ENCODE assay signal across 17 cellular contexts in genomic region chr5:135013445-135013844, GRCh38. TPM values are rescaled to one million over a fixed set of nuclear protein-coding genes. Genes with fewer than 3 reads are reported as not detected.
"Had no signal": no experiment of that assay in that cellular context is flagged by ENCODE, and none has a peak within 500 bp of the region (broad histone marks: within the 10 kb centered on the region; RNA-seq: fewer than 3 reads in every experiment).

No MANE protein-coding gene starts in this region.

- ATAC-seq: activated CD8-positive, alpha-beta T cell treated with anti-CD3 and anti-CD28 coated beads, Interleukin-2, amount 10 ng/mL, durations not matched to agents 7 days and 5 days; activated naive CD8-positive, alpha-beta T cell treated with anti-CD3 and anti-CD28 coated beads, Interleukin-2, amount 50 U/mL, for 24 hours; gastrocnemius medialis; naive thymus-derived CD4-positive, alpha-beta T cell; stimulated activated naive CD8-positive, alpha-beta T cell treated with anti-CD3 and anti-CD28 coated beads, Interleukin-15, Interleukin-2, amounts not matched to agents 100 U/mL and 50 U/mL, for 24 hours; T-helper 17 cell had no signal

- H3K36me3 ChIP-seq: gastrocnemius medialis had no signal

- H3K9me3 ChIP-seq: gastrocnemius medialis had no signal

- DNase-seq: activated CD4-positive, alpha-beta T cell treated with anti-CD3 and anti-CD28 coated beads, Interleukin-2, amount 10 ng/mL, durations not matched to agents 24 days and 14 days; activated CD4-positive, CD25-positive, alpha-beta regulatory T cell; activated CD8-positive, alpha-beta T cell treated with anti-CD3 and anti-CD28 coated beads, Interleukin-2, amount 10 ng/mL, durations not matched to agents 7 days and 5 days; activated naive CD4-positive, alpha-beta T cell; activated naive CD8-positive, alpha-beta T cell treated with anti-CD3 and anti-CD28 coated beads, Interleukin-2, amount 50 U/mL, for 24 hours; activated T-cell treated with anti-CD3 and anti-CD28 coated beads for 4 hours; gastrocnemius medialis; naive thymus-derived CD4-positive, alpha-beta T cell; retina; small intestine; stimulated activated CD4-positive, alpha-beta T cell treated with anti-CD3 and anti-CD28 coated beads, Interleukin-4, amount 100 ng/mL, for 4 hours; stimulated activated CD8-positive, alpha-beta memory T cell treated with anti-CD3 and anti-CD28 coated beads, Interleukin-4, amount 100 ng/mL, for 48 hours; stimulated activated naive CD8-positive, alpha-beta T cell treated with anti-CD3 and anti-CD28 coated beads, Interleukin-15, Interleukin-2, amounts not matched to agents 100 U/mL and 50 U/mL, for 24 hours; T-helper 17 cell had no signal

- H3K4me3 ChIP-seq: gastrocnemius medialis, lung had no signal

- H3K27me3 ChIP-seq: gastrocnemius medialis had no signal

- H3K27ac ChIP-seq: gastrocnemius medialis had no signal

- H3K4me1 ChIP-seq: gastrocnemius medialis had no signal

RNA-seq across cellular contexts. Expression of gene PITX1, which starts 20.6 kb away (rescaled TPM):
- total RNA-seq: activated CD8-positive, alpha-beta T cell treated with anti-CD3 and anti-CD28 coated beads, Interleukin-2, amount 10 ng/mL, durations not matched to agents 7 days and 5 days; mononuclear cell; T-helper 17 cell had no signal
- polyA plus RNA-seq: naive thymus-derived CD4-positive, alpha-beta T cell had no signal

RNA-seq across cellular contexts. Expression of gene CATSPER3, which starts 45.7 kb away (rescaled TPM):
- total RNA-seq: temporal lobe had no signal
